ENCODE assay signal across 27 cellular contexts in genomic region chr3:7112523-7113056, GRCh38.
"Had no signal": no experiment of that assay in that cellular context is flagged by ENCODE, and none has a peak within 500 bp of the region (broad histone marks: within the 10 kb centered on the region; RNA-seq: fewer than 3 reads in every experiment).

No MANE protein-coding gene starts in this region.

- H3K4me1 ChIP-seq: breast epithelium, parathyroid adenoma, psoas muscle, right atrium auricular region, suprapubic skin, tibial artery, upper lobe of right lung had no signal

- H3K9me3 ChIP-seq: breast epithelium, psoas muscle, right atrium auricular region, suprapubic skin, tibial artery, upper lobe of right lung had no signal

- H3K9ac ChIP-seq: parathyroid adenoma had no signal

- H3K4me3 ChIP-seq: breast epithelium, psoas muscle, right atrium auricular region, smooth muscle cell, suprapubic skin, tibial artery, upper lobe of right lung had no signal

- H3K4me2 ChIP-seq: smooth muscle cell had no signal

- DNase-seq: activated CD4-positive, alpha-beta memory T cell treated with anti-CD3 and anti-CD28 coated beads for 36 hours; activated CD4-positive, alpha-beta T cell treated with anti-CD3 and anti-CD28 coated beads, Interleukin-2, amount 10 ng/mL, durations not matched to agents 24 days and 14 days; activated CD4-positive, CD25-positive, alpha-beta regulatory T cell treated with anti-CD3 and anti-CD28 coated beads, Interleukin-2, amount 50 U/mL, for 72 hours; activated CD8-positive, alpha-beta memory T cell treated with anti-CD3 and anti-CD28 coated beads, Interleukin-2, amount 50 U/mL, for 4 hours; activated naive CD8-positive, alpha-beta T cell treated with anti-CD3 and anti-CD28 coated beads, Interleukin-2, amount 50 U/mL, for 24 hours; activated T-cell treated with anti-CD3 and anti-CD28 coated beads, Interleukin-2, amount 50 U/mL, for 48 hours; amygdala; central memory CD4-positive, alpha-beta T cell; left cardiac atrium; left ventricle myocardium superior; naive thymus-derived CD4-positive, alpha-beta T cell; nucleus accumbens; psoas muscle; stimulated activated CD4-positive, alpha-beta T cell treated with anti-CD3 and anti-CD28 coated beads, Interleukin-1b, Interleukin-23, amount 100 ng/mL, for 48 hours; stimulated activated CD4-positive, alpha-beta T cell treated with anti-CD3 and anti-CD28 coated beads, Interleukin-4, amount 100 ng/mL, for 4 hours; stimulated activated CD8-positive, alpha-beta memory T cell treated with anti-CD3 and anti-CD28 coated beads, Interleukin-4, amount 100 ng/mL, for 48 hours; T-helper 2 cell; tibial artery; upper lobe of right lung had no signal

- ATAC-seq: activated naive CD8-positive, alpha-beta T cell treated with anti-CD3 and anti-CD28 coated beads, Interleukin-2, amount 50 U/mL, for 24 hours; left cardiac atrium; left ventricle myocardium superior; naive thymus-derived CD4-positive, alpha-beta T cell; stimulated activated memory B cell treated with anti-CD40 and anti-IgM and Interleukin-4, amounts not matched to agents 10 μg/mL and 1 μg/mL and 100 μg/mL, for 72 hours; upper lobe of right lung had no signal

- H3K79me2 ChIP-seq: parathyroid adenoma had no signal

- H3K27me3 ChIP-seq: breast epithelium, right atrium auricular region, suprapubic skin, tibial artery, upper lobe of right lung had no signal

- FAIRE-seq: frontal cortex had no signal

- H3K36me3 ChIP-seq: breast epithelium, right atrium auricular region, suprapubic skin, tibial artery, upper lobe of right lung had no signal

- H3K27ac ChIP-seq: breast epithelium, epithelial cell of prostate, parathyroid adenoma, psoas muscle, right atrium auricular region, suprapubic skin, tibial artery, upper lobe of right lung had no signal

- H2AFZ ChIP-seq: parathyroid adenoma had no signal
